Comparison of ENCODE assay signal across 18 cellular contexts in genomic region chr4:3335385-3335784, GRCh38. TPM values are rescaled to one million over a fixed set of nuclear protein-coding genes. Genes with fewer than 3 reads are reported as not detected.
DNase-seq lines count a peak whose midpoint lies in the region; ATAC-seq and TF ChIP-seq lines count a peak whose summit lies in the region.
"Had no signal": no experiment of that assay in that cellular context is flagged by ENCODE, and none has a peak within 500 bp of the region (broad histone marks: within the 10 kb centered on the region; RNA-seq: fewer than 3 reads in every experiment).

No MANE protein-coding gene starts in this region.

- CTCF ChIA-PET in WTC11 (lab: Charles Lee): interaction anchor here (1.0 to 2.1 kb wide), 3 partner anchors 11 to 108 kb away, joined by 4 to 7 read pairs (median 4); no protein-coding TSS in a partner anchor

- no peak overlapping the region for H3K4me3 ChIP-seq in lung
- H3K4me3 ChIP-seq: body of pancreas, thoracic aorta had no signal

- no peak overlapping the region for H3K27ac ChIP-seq in lung (ENCODE audit: low read depth in 1 of 2, low read length in 1 of 2)
- H3K27ac ChIP-seq: body of pancreas, thoracic aorta had no signal

- no peak for TF ChIP-seq CTCF in WTC11 (IDR thresholded peaks at IDR 0.05)
- TF ChIP-seq CTCF in lung (IDR thresholded peaks at IDR 0.05; ENCODE audit: control extremely low read depth, extremely low read depth): no peak

- no peaks in the 10 kb centered on the region for H3K27me3 Mint-ChIP-seq in WTC11 (ENCODE audit: low read depth)
- H3K27me3 Mint-ChIP-seq: B cell had no signal

- H3K27ac Mint-ChIP-seq in WTC11: 0 out of 2 replicates have a peak overlapping the region, but pooled peaks have one; percentile 12
- H3K27ac Mint-ChIP-seq: activated T-helper 2 cell treated with anti-CD3 and anti-CD28 coated beads, Interferon-gamma antibody, Interleukin-2, Interleukin-4, amounts not matched to agents 10 μg/mL and 5 μg/mL and 100 μg/mL, durations not matched to agents 14 hours and 24 hours and 36 hours; B cell had no signal

- H3K9me3 ChIP-seq in lung (ENCODE audit: control insufficient read depth in 2 of 2, insufficient read depth in 1 of 2, low read length in 1 of 2): no peaks in the 10 kb centered on the region
- H3K9me3 ChIP-seq: body of pancreas, thoracic aorta had no signal

- WGBS in lung, 2 donors: 51 to 64% methylated on average over 10 of the region's 10 CpGs

- H3K4me1 ChIP-seq in lung (ENCODE audit: control insufficient read depth in 2 of 2, insufficient read depth in 2 of 2, low read length in 2 of 2): peaks cover 0 to 16% of the 10 kb centered on the region in 2 donors

- H3K4me3 Mint-ChIP-seq in WTC11: no peak overlapping the region
- H3K4me3 Mint-ChIP-seq: B cell, nephron had no signal

- H3K27me3 ChIP-seq in lung (ENCODE audit: control insufficient read depth, insufficient read depth): no peaks in the 10 kb centered on the region
- H3K27me3 ChIP-seq: body of pancreas had no signal

- DNase-seq in NCI-H2196 (lab: John Stamatoyannopoulos, UW; ENCODE audit: unreplicated experiment): peak; percentile 9
- DNase-seq in NCI-H2196 treated with DMSO at 0.1 percent for 48 hours (lab: John Stamatoyannopoulos, UW; ENCODE audit: unreplicated experiment): no peak
- peak; percentile 56 for DNase-seq in NCI-H1105 treated with DMSO at 0.1 percent for 48 hours (lab: John Stamatoyannopoulos, UW)
- DNase-seq in WTC11 (ENCODE audit: low spot score): no peak
- peak; percentile 27 for DNase-seq in lung (ENCODE audit: low spot score)
- DNase-seq in NCI-H128 (lab: John Stamatoyannopoulos, UW; ENCODE audit: unreplicated experiment): no peak
- DNase-seq: body of pancreas; GDM1; KBM-7; left colon; NCI-H446 treated with DMSO at 0.1 percent for 48 hours; stimulated activated naive CD4-positive, alpha-beta T cell had no signal

- H3K4me1 Mint-ChIP-seq in WTC11: no peaks in the 10 kb centered on the region

- POLR2A ChIA-PET in WTC11 (lab: Charles Lee): no interaction called here

- no peaks in the 10 kb centered on the region; the same call in 1 of the 2 replicates for H3K36me3 Mint-ChIP-seq in WTC11

- H3K36me3 ChIP-seq in lung (ENCODE audit: control insufficient read depth in 2 of 2, insufficient read depth in 2 of 2, low read length in 2 of 2): no peaks in the 10 kb centered on the region
- H3K36me3 ChIP-seq: thoracic aorta had no signal

- H3K9me3 Mint-ChIP-seq in WTC11: peaks cover 7% of the 10 kb centered on the region
- H3K9me3 Mint-ChIP-seq: activated T-helper 2 cell treated with anti-CD3 and anti-CD28 coated beads, Interferon-gamma antibody, Interleukin-2, Interleukin-4, amounts not matched to agents 10 μg/mL and 5 μg/mL and 100 μg/mL, durations not matched to agents 14 hours and 24 hours and 36 hours had no signal

- ATAC-seq in WTC11 (no peak), lung (ENCODE audit: insufficient read depth, low FRiP score) (no peak), HG02678 (IDR thresholded peaks at IDR 0.05; ENCODE audit: unreplicated experiment) (no peak), GM21526 (IDR thresholded peaks at IDR 0.05; ENCODE audit: low FRiP score, unreplicated experiment) (no peak)
- ATAC-seq: body of pancreas, left colon had no signal

TF ChIP-seq in WTC11, 78 proteins besides CTCF, POLR2A, EP300 and RAD21:
- TF ChIP-seq RORB (CRISPR knock-in tag; IDR thresholded peaks at IDR 0.05) (no peak), CBFB (CRISPR knock-in tag; IDR thresholded peaks at IDR 0.05; ENCODE audit: low read depth) (no peak), ZNF396 (CRISPR knock-in tag; IDR thresholded peaks at IDR 0.05; ENCODE audit: borderline replicate concordance) (no peak), ATF6 (CRISPR knock-in tag; IDR thresholded peaks at IDR 0.05) (no peak), JUN (CRISPR knock-in tag; IDR thresholded peaks at IDR 0.05) (no peak), SMAD4 (CRISPR knock-in tag; IDR thresholded peaks at IDR 0.05) (no peak), ETV6 (CRISPR knock-in tag; IDR thresholded peaks at IDR 0.05) (no peak), AR (CRISPR knock-in tag; IDR thresholded peaks at IDR 0.05) (no peak), ZNF281 (CRISPR knock-in tag; IDR thresholded peaks at IDR 0.05) (no peak), TCF7 (CRISPR knock-in tag; IDR thresholded peaks at IDR 0.05; ENCODE audit: low read depth) (no peak), FOXJ3 (CRISPR knock-in tag; IDR thresholded peaks at IDR 0.05; ENCODE audit: borderline replicate concordance) (no peak)

RNA-seq across cellular contexts. Expression of gene RGS12, which starts 42.6 kb away (rescaled TPM):
- total RNA-seq in WTC11 (2021) (21.0 to 24.7 TPM (median 24.2 TPM) in 3 replicates), lung (10 to 100 TPM; 39.1 to 76.6 TPM)
- 10 to 100 TPM; 15.4 to 50.8 TPM for polyA plus RNA-seq in lung

Comparison
In these comparisons a context has a peak if more than half of its experiments do, and no peak if none do; other contexts are left out.
1. DNase-seq: peak in NCI-H2196 (single experiment), NCI-H1105 treated with DMSO at 0.1 percent for 48 hours (single experiment) and lung (single experiment); none in NCI-H2196 treated with DMSO at 0.1 percent for 48 hours (single experiment), WTC11 (single experiment) and NCI-H128 (single experiment).